ENCODE assay signal across 15 cellular contexts in the genomic region with DNA sequence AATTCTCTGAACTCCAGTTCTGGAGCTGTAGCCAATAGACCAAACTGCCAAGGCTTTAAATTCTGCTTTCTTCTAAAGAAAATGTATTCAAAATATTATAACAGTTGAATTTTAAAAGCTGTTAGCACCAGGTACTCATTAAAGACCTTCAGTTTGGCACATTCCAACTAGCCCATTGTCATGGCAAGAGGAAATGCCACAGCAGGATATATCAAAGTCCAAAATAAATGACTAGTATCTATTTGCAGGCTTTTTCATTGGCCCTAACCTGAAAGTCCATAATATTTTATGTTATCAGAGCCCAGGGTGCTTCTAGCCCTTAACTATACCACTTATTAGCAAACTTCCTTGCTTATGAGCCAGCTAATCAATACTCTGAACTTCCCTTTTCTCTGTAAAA.
"Had no signal": no experiment of that assay in that cellular context is flagged by ENCODE, and none has a peak within 500 bp of the region (broad histone marks: within the 10 kb centered on the region; RNA-seq: fewer than 3 reads in every experiment).

No MANE protein-coding gene starts in this region.

- H3K27me3 ChIP-seq: brain microvascular endothelial cell had no signal

- H3K36me3 ChIP-seq: brain microvascular endothelial cell had no signal

- H3K27ac ChIP-seq: brain microvascular endothelial cell, epithelial cell of prostate had no signal

- ATAC-seq: activated T-cell treated with anti-CD3 and anti-CD28 coated beads, Interleukin-2, amount 50 U/mL, for 72 hours; effector memory CD8-positive, alpha-beta T cell; left lobe of liver; stimulated activated effector memory CD8-positive, alpha-beta T cell treated with anti-CD3 and anti-CD28 coated beads, Interleukin-12 subunit alpha, Interleukin-12 subunit beta, amount 100 ng/mL, for 72 hours had no signal

- DNase-seq: activated B cell treated with CpG ODN at 0.5 μM for 24 hours; activated CD4-positive, alpha-beta T cell treated with anti-CD3 and anti-CD28 coated beads, Interleukin-2, amount 10 ng/mL, durations not matched to agents 7 days and 5 days; activated CD8-positive, alpha-beta memory T cell treated with anti-CD3 and anti-CD28 coated beads, Interleukin-2, amount 50 U/mL, for 48 hours; activated gamma-delta T cell; activated T-cell treated with anti-CD3 and anti-CD28 coated beads, Interleukin-2, amount 50 U/mL, for 72 hours; amygdala; brain microvascular endothelial cell; effector memory CD8-positive, alpha-beta T cell; foreskin melanocyte; mesenchymal stem cell; occipital lobe; T-helper 2 cell had no signal
